ENCODE assay signal across 23 cellular contexts in the genomic region with DNA sequence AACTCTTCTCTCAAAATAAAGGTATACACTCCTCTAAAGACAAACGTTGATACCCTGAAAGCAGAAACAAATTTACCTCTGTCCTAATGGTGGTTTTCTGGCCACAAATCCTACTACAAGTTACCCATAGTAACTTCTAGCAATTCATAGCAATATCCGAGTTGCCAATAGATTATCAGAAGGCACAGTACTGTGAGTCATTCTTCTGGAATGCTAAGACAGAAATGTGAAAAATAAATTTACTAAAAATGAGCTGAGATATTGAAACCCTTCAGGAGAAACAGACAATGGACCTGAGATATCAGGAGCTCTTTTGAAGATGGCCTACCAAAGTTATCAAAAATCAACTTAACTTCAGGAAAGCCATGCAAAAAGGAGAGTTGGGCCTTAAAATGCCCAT.
DNase-seq lines count a peak whose midpoint lies in the region; ATAC-seq, FAIRE-seq and TF ChIP-seq lines count a peak whose summit lies in the region.
"Had no signal": no experiment of that assay in that cellular context is flagged by ENCODE, and none has a peak within 500 bp of the region (broad histone marks: within the 10 kb centered on the region; RNA-seq: fewer than 3 reads in every experiment).

No MANE protein-coding gene starts in this region.

- no peaks in the 10 kb centered on the region for H3K9me3 Mint-ChIP-seq in astrocyte (ENCODE audit: unreplicated experiment)
- H3K9me3 Mint-ChIP-seq in activated T-cell treated with anti-CD3 and anti-CD28 coated beads, Interleukin-2, amount 50 U/mL, for 24 hours = no peaks in the 10 kb centered on the region
- H3K9me3 Mint-ChIP-seq: activated naive CD4-positive, alpha-beta T cell treated with anti-CD3 and anti-CD28 coated beads, Interleukin-2, amount 50 U/mL, for 24 hours; neural progenitor cell had no signal

- no peaks in the 10 kb centered on the region for H3K27me3 Mint-ChIP-seq in astrocyte (ENCODE audit: low read depth, unreplicated experiment)
- no peaks in the 10 kb centered on the region for H3K27me3 Mint-ChIP-seq in activated T-cell treated with anti-CD3 and anti-CD28 coated beads, Interleukin-2, amount 50 U/mL, for 24 hours
- H3K27me3 Mint-ChIP-seq: CD8-positive, alpha-beta memory T cell had no signal

- H3K4me1 Mint-ChIP-seq in astrocyte (ENCODE audit: low read depth, unreplicated experiment) = peaks cover 13% of the 10 kb centered on the region
- H3K4me1 Mint-ChIP-seq in activated T-cell treated with anti-CD3 and anti-CD28 coated beads, Interleukin-2, amount 50 U/mL, for 24 hours (ENCODE audit: low read depth) = no peaks in the 10 kb centered on the region
- H3K4me1 Mint-ChIP-seq: activated naive CD4-positive, alpha-beta T cell treated with anti-CD3 and anti-CD28 coated beads, Interleukin-2, amount 50 U/mL, for 24 hours; CD8-positive, alpha-beta memory T cell; H9; neural progenitor cell had no signal

- no peaks in the 10 kb centered on the region for H3K4me1 ChIP-seq in astrocyte (ENCODE audit: insufficient read depth, low read length)
- H3K4me1 ChIP-seq: ascending aorta, neural progenitor cell, psoas muscle, stomach had no signal

- H3K4me2 ChIP-seq in astrocyte (ENCODE audit: low read length) = no peak overlapping the region
- H3K4me2 ChIP-seq: neural progenitor cell had no signal

- H3K4me3 ChIP-seq in astrocyte (ENCODE audit: insufficient read depth, low read depth, low read length) (no peak overlapping the region), fibroblast of pulmonary artery (replicated peaks; ENCODE audit: low read depth, low read length) (no peak overlapping the region), retinal pigment epithelial cell (ENCODE audit: low read length) (no peak overlapping the region)
- H3K4me3 ChIP-seq: ascending aorta, neural progenitor cell, psoas muscle, stomach, transverse colon had no signal

- H3K27me3 ChIP-seq in astrocyte (ENCODE audit: insufficient read depth, low read length) = no peaks in the 10 kb centered on the region
- H3K27me3 ChIP-seq: ascending aorta, neural progenitor cell, stomach, transverse colon had no signal

- DNase-seq in HCEC 1CT (peak; percentile 66), astrocyte (ENCODE audit: low read depth) (no peak), fibroblast of pulmonary artery (ENCODE audit: low read depth) (peak; percentile 54), retinal pigment epithelial cell (ENCODE audit: low read depth) (peak; percentile 42), frontal cortex (ENCODE audit: low spot score in 2 of 2) (no peak)
- no peak for DNase-seq in activated T-cell treated with anti-CD3 and anti-CD28 coated beads, Interleukin-2, amount 50 U/mL, for 24 hours
- DNase-seq: AML-193; CD8-positive, alpha-beta memory T cell; H9; NCI-H2171; NCI-H526; psoas muscle; stimulated activated CD4-positive, alpha-beta T cell treated with anti-CD3 and anti-CD28 coated beads, Interleukin-4, amount 100 ng/mL, for 4 hours; stomach; transverse colon had no signal

- H3K27ac ChIP-seq in astrocyte (ENCODE audit: low read depth, low read length) = no peak overlapping the region
- H3K27ac ChIP-seq: ascending aorta, neural progenitor cell, psoas muscle, stomach, transverse colon had no signal

- no peaks in the 10 kb centered on the region for H3K36me3 Mint-ChIP-seq in astrocyte (ENCODE audit: low read depth, unreplicated experiment)
- no peaks in the 10 kb centered on the region for H3K36me3 Mint-ChIP-seq in activated T-cell treated with anti-CD3 and anti-CD28 coated beads, Interleukin-2, amount 50 U/mL, for 24 hours (ENCODE audit: low read depth)
- H3K36me3 Mint-ChIP-seq: activated naive CD4-positive, alpha-beta T cell treated with anti-CD3 and anti-CD28 coated beads, Interleukin-2, amount 50 U/mL, for 24 hours; CD8-positive, alpha-beta memory T cell; neural progenitor cell had no signal

- no peak for TF ChIP-seq CTCF in astrocyte (IDR thresholded peaks at IDR 0.05; ENCODE audit: insufficient read depth, low read depth, low read length)
- TF ChIP-seq CTCF in fibroblast of pulmonary artery (IDR thresholded peaks at IDR 0.05; ENCODE audit: low read length, missing control alignments) = no peak
- TF ChIP-seq CTCF in retinal pigment epithelial cell (conservative IDR thresholded peaks at IDR 0.05; ENCODE audit: low read depth, low read length) = no peak

- H3K9me3 ChIP-seq in astrocyte (ENCODE audit: insufficient read depth, low read depth, low read length) = no peaks in the 10 kb centered on the region
- H3K9me3 ChIP-seq: ascending aorta, psoas muscle, stomach, transverse colon had no signal

- H3K36me3 ChIP-seq in astrocyte (ENCODE audit: insufficient read depth, low read length) = no peaks in the 10 kb centered on the region
- H3K36me3 ChIP-seq: ascending aorta, neural progenitor cell, stomach, transverse colon had no signal

- no peaks in the 10 kb centered on the region for H3K79me2 ChIP-seq in astrocyte (ENCODE audit: insufficient read depth, low read length)

- H2AFZ ChIP-seq in astrocyte (ENCODE audit: low read depth, low read length) = no peak overlapping the region
- H2AFZ ChIP-seq: neural progenitor cell had no signal

- no peaks in the 10 kb centered on the region for H4K20me1 ChIP-seq in astrocyte (ENCODE audit: insufficient read depth, low read length)

- H3K27ac Mint-ChIP-seq in astrocyte (ENCODE audit: unreplicated experiment) = peak overlapping the region; percentile 84
- no peak overlapping the region for H3K27ac Mint-ChIP-seq in activated T-cell treated with anti-CD3 and anti-CD28 coated beads, Interleukin-2, amount 50 U/mL, for 24 hours
- H3K27ac Mint-ChIP-seq: activated naive CD4-positive, alpha-beta T cell treated with anti-CD3 and anti-CD28 coated beads, Interleukin-2, amount 50 U/mL, for 24 hours; CD8-positive, alpha-beta memory T cell; H9; neural progenitor cell had no signal

- FAIRE-seq in astrocyte (lab: Jason Lieb, UNC) = no peak
- FAIRE-seq in frontal cortex (lab: Jason Lieb, UNC) = no peak
- FAIRE-seq: colon, HepG2 had no signal

- ATAC-seq in HG03095 (IDR thresholded peaks at IDR 0.05; ENCODE audit: unreplicated experiment) (no peak), GM18909 (IDR thresholded peaks at IDR 0.05; ENCODE audit: poor library complexity, unreplicated experiment) (no peak)
- ATAC-seq: HepG2, left lobe of liver, psoas muscle had no signal

- H3K9ac ChIP-seq in astrocyte (ENCODE audit: low read length) = no peak overlapping the region
- H3K9ac ChIP-seq: neural progenitor cell had no signal

- no peak overlapping the region for H3K4me3 Mint-ChIP-seq in astrocyte (ENCODE audit: unreplicated experiment)
- H3K4me3 Mint-ChIP-seq in activated T-cell treated with anti-CD3 and anti-CD28 coated beads, Interleukin-2, amount 50 U/mL, for 24 hours = no peak overlapping the region
- H3K4me3 Mint-ChIP-seq: activated naive CD4-positive, alpha-beta T cell treated with anti-CD3 and anti-CD28 coated beads, Interleukin-2, amount 50 U/mL, for 24 hours; CD8-positive, alpha-beta memory T cell; H9; neural progenitor cell had no signal

Comparison
In these comparisons a context has a peak if more than half of its experiments do, and no peak if none do; other contexts are left out.
1. DNase-seq: peak in HCEC 1CT (single experiment), fibroblast of pulmonary artery (single experiment) and retinal pigment epithelial cell (single experiment); none in astrocyte (single experiment), activated T-cell treated with anti-CD3 and anti-CD28 coated beads, Interleukin-2, amount 50 U/mL, for 24 hours (single experiment) and frontal cortex (0 of 2).